26 cellular contexts compared by ENCODE assay signal in genomic region chr2:186980117-186980442, GRCh38.
"Had no signal": no experiment of that assay in that cellular context is flagged by ENCODE, and none has a peak within 500 bp of the region (broad histone marks: within the 10 kb centered on the region; RNA-seq: fewer than 3 reads in every experiment).

No MANE protein-coding gene starts in this region.

- ATAC-seq: left cardiac atrium, left lung, lower lobe of right lung, right lobe of liver had no signal

- H3K4me1 ChIP-seq: left lung, lower lobe of right lung, right atrium auricular region, right lobe of liver, tibial nerve, uterus had no signal

- H3K4me1 Mint-ChIP-seq: naive thymus-derived CD8-positive, alpha-beta T cell; nephron; neural crest cell; stimulated activated naive B cell treated with anti-CD40 and anti-IgM and Interleukin-4, amounts not matched to agents 10 μg/mL and 1 μg/mL and 100 μg/mL, for 72 hours had no signal

- H3K27ac ChIP-seq: left lung, lower lobe of right lung, ovary, right atrium auricular region, right lobe of liver, tibial nerve, uterus had no signal

- H3K27ac Mint-ChIP-seq: naive thymus-derived CD8-positive, alpha-beta T cell; nephron; progenitor cell of endocrine pancreas; stimulated activated naive B cell treated with anti-CD40 and anti-IgM and Interleukin-4, amounts not matched to agents 10 μg/mL and 1 μg/mL and 100 μg/mL, for 72 hours; stimulated activated naive CD8-positive, alpha-beta T cell treated with anti-CD3 and anti-CD28 coated beads, Interleukin-15, Interleukin-2, amounts not matched to agents 100 ng/mL and 50 ng/mL, for 24 hours; type B pancreatic cell had no signal

- H3K4me3 Mint-ChIP-seq: naive thymus-derived CD8-positive, alpha-beta T cell; nephron; neural crest cell; stimulated activated naive B cell treated with anti-CD40 and anti-IgM and Interleukin-4, amounts not matched to agents 10 μg/mL and 1 μg/mL and 100 μg/mL, for 72 hours; stimulated activated naive CD8-positive, alpha-beta T cell treated with anti-CD3 and anti-CD28 coated beads, Interleukin-15, Interleukin-2, amounts not matched to agents 100 ng/mL and 50 ng/mL, for 24 hours; type B pancreatic cell had no signal

- H3K36me3 ChIP-seq: left lung, lower lobe of right lung, ovary, right atrium auricular region, right lobe of liver, tibial nerve, uterus had no signal

- DNase-seq: hippocampal formation; kidney glomerular epithelial cell; left cardiac atrium; left lung; lower lobe of right lung; mammary epithelial cell; mesenchymal stem cell; naive thymus-derived CD8-positive, alpha-beta T cell; nucleus accumbens; ovary; right lobe of liver; stimulated activated CD4-positive, alpha-beta T cell treated with anti-CD3 and anti-CD28 coated beads, Interleukin-1b, Interleukin-23, amount 100 ng/mL, for 48 hours; stimulated activated CD4-positive, alpha-beta T cell treated with anti-CD3 and anti-CD28 coated beads, Interleukin-2, amount 100 ng/mL, for 48 hours; stimulated activated CD4-positive, alpha-beta T cell treated with anti-CD3 and anti-CD28 coated beads, Interleukin-4, amount 100 ng/mL, for 4 hours; stimulated activated CD8-positive, alpha-beta memory T cell treated with anti-CD3 and anti-CD28 coated beads, Interleukin-4, amount 100 ng/mL, for 48 hours; stimulated activated naive B cell treated with anti-CD40 and anti-IgM and Interleukin-4, amounts not matched to agents 10 μg/mL and 1 μg/mL and 100 μg/mL, for 72 hours; substantia nigra; uterus had no signal

- H3K27me3 Mint-ChIP-seq: naive thymus-derived CD8-positive, alpha-beta T cell; progenitor cell of endocrine pancreas; stimulated activated naive B cell treated with anti-CD40 and anti-IgM and Interleukin-4, amounts not matched to agents 10 μg/mL and 1 μg/mL and 100 μg/mL, for 72 hours; stimulated activated naive CD8-positive, alpha-beta T cell treated with anti-CD3 and anti-CD28 coated beads, Interleukin-15, Interleukin-2, amounts not matched to agents 100 ng/mL and 50 ng/mL, for 24 hours; type B pancreatic cell had no signal

- H3K9me3 ChIP-seq: lower lobe of right lung, ovary, right atrium auricular region, right lobe of liver, tibial nerve, uterus had no signal

- H3K9me3 Mint-ChIP-seq: stimulated activated naive CD8-positive, alpha-beta T cell treated with anti-CD3 and anti-CD28 coated beads, Interleukin-15, Interleukin-2, amounts not matched to agents 100 ng/mL and 50 ng/mL, for 24 hours; type B pancreatic cell had no signal

- H3K27me3 ChIP-seq: left lung, ovary, right atrium auricular region, right lobe of liver, tibial nerve, uterus had no signal

- H3K4me3 ChIP-seq: left lung, lower lobe of right lung, ovary, right atrium auricular region, right lobe of liver, smooth muscle cell, tibial nerve, uterus had no signal

- H3K36me3 Mint-ChIP-seq: naive thymus-derived CD8-positive, alpha-beta T cell; stimulated activated naive B cell treated with anti-CD40 and anti-IgM and Interleukin-4, amounts not matched to agents 10 μg/mL and 1 μg/mL and 100 μg/mL, for 72 hours; type B pancreatic cell had no signal
